Comparison of ENCODE assay signal across 8 cellular contexts in the genomic region with DNA sequence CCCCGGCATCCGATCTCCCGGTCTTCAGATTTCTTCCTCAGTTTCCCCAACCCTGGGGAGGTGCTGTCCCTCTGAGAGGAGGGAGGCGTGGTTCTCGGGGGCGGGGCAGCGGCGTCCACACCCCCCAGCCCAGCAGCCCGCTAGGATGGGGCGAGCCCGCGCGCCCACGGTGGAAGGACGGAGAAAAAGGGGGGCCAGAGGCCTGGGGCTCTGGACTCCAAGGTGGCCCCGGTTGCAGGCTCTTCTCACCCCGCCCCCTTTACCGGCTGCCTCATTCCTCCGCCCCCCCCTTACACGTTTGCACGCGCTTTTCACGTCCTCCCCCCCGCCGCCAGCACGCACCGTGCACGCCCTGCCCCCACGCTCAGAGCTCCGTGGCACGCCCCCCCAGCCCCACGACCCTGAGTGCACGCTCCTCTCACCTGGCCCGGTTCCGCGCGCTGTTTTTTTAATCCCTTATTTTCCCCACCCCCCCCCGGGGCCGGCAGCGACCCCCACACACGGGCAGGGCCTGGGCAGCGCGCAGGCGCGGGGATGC. TPM values are rescaled to one million over a fixed set of nuclear protein-coding genes. Genes with fewer than 3 reads are reported as not detected.
DNase-seq lines count a peak whose midpoint lies in the region; ATAC-seq lines count a peak whose summit lies in the region.

No MANE protein-coding gene starts in this region.

- H3K4me3 Mint-ChIP-seq in activated T-cell treated with anti-CD3 and anti-CD28 coated beads, Interleukin-2, amount 50 U/mL, for 72 hours = peak overlapping the region; percentile 74 to 78
- peak overlapping the region; percentile 70 to 99 (median 80) for H3K4me3 Mint-ChIP-seq in naive B cell
- peak overlapping the region; percentile 75 to 90 for H3K4me3 Mint-ChIP-seq in stimulated activated naive CD8-positive, alpha-beta T cell treated with anti-CD3 and anti-CD28 coated beads, Interleukin-15, amount 100 ng/mL, for 72 hours

- no peak overlapping the region for H3K27ac Mint-ChIP-seq in activated T-cell treated with anti-CD3 and anti-CD28 coated beads, Interleukin-2, amount 50 U/mL, for 72 hours
- peak overlapping the region in 4 of 6 donors; percentile 38 to 88 (median 66) for H3K27ac Mint-ChIP-seq in naive B cell
- H3K27ac Mint-ChIP-seq in stimulated activated naive CD8-positive, alpha-beta T cell treated with anti-CD3 and anti-CD28 coated beads, Interleukin-15, amount 100 ng/mL, for 72 hours = peak overlapping the region in 1 of 2 donors; percentile 71

- H3K9me3 Mint-ChIP-seq in activated T-cell treated with anti-CD3 and anti-CD28 coated beads, Interleukin-2, amount 50 U/mL, for 72 hours = no peaks in the 10 kb centered on the region
- H3K9me3 Mint-ChIP-seq in naive B cell = no peaks in the 10 kb centered on the region
- H3K9me3 Mint-ChIP-seq in stimulated activated naive CD8-positive, alpha-beta T cell treated with anti-CD3 and anti-CD28 coated beads, Interleukin-15, amount 100 ng/mL, for 72 hours = no peaks in the 10 kb centered on the region

- peak; percentile 18 to 19 for ATAC-seq in activated T-cell treated with anti-CD3 and anti-CD28 coated beads, Interleukin-2, amount 50 U/mL, for 72 hours (replicated peaks in 1 of 2)
- ATAC-seq in naive B cell (ENCODE audit: low read depth in 2 of 2) = peak; percentile 29 to 40
- ATAC-seq in stimulated activated naive CD8-positive, alpha-beta T cell treated with anti-CD3 and anti-CD28 coated beads, Interleukin-15, amount 100 ng/mL, for 72 hours = peak; percentile 19

- H3K4me1 Mint-ChIP-seq in activated T-cell treated with anti-CD3 and anti-CD28 coated beads, Interleukin-2, amount 50 U/mL, for 72 hours (ENCODE audit: low read depth) = peaks cover 35% of the 10 kb centered on the region
- H3K4me1 Mint-ChIP-seq in naive B cell = peaks cover 27 to 37% (median 36%) of the 10 kb centered on the region in 3 donors
- peaks cover 44% of the 10 kb centered on the region for H3K4me1 Mint-ChIP-seq in stimulated activated naive CD8-positive, alpha-beta T cell treated with anti-CD3 and anti-CD28 coated beads, Interleukin-15, amount 100 ng/mL, for 72 hours

- peaks cover 0 to 1% of the 10 kb centered on the region in 2 donors for H3K36me3 Mint-ChIP-seq in activated T-cell treated with anti-CD3 and anti-CD28 coated beads, Interleukin-2, amount 50 U/mL, for 72 hours (ENCODE audit: insufficient read depth in 2 of 2)
- no peaks in the 10 kb centered on the region for H3K36me3 Mint-ChIP-seq in naive B cell

- H3K27me3 Mint-ChIP-seq in activated T-cell treated with anti-CD3 and anti-CD28 coated beads, Interleukin-2, amount 50 U/mL, for 72 hours (ENCODE audit: low read depth) = peaks cover 7% of the 10 kb centered on the region
- peaks cover 0 to 6% (median 5%) of the 10 kb centered on the region in 3 donors for H3K27me3 Mint-ChIP-seq in naive B cell
- H3K27me3 Mint-ChIP-seq in stimulated activated naive CD8-positive, alpha-beta T cell treated with anti-CD3 and anti-CD28 coated beads, Interleukin-15, amount 100 ng/mL, for 72 hours = peaks cover 6% of the 10 kb centered on the region

- peak; percentile 26 to 27 for DNase-seq in NCI-H2081 (lab: John Stamatoyannopoulos, UW)
- no peak for DNase-seq in NCI-H2081 treated with DMSO at 0.1 percent for 48 hours (lab: John Stamatoyannopoulos, UW)
- peak; percentile 77 for DNase-seq in NCI-H2227 (lab: John Stamatoyannopoulos, UW; ENCODE audit: unreplicated experiment)
- DNase-seq in activated T-cell treated with anti-CD3 and anti-CD28 coated beads, Interleukin-2, amount 50 U/mL, for 72 hours = peak; percentile 59 to 70
- peak; percentile 27 for DNase-seq in fibroblast of gingiva (ENCODE audit: low read depth)
- DNase-seq in naive B cell = peak; percentile 65
- peak; percentile 61 to 64 for DNase-seq in stimulated activated naive CD8-positive, alpha-beta T cell treated with anti-CD3 and anti-CD28 coated beads, Interleukin-15, amount 100 ng/mL, for 72 hours
- DNase-seq in NCI-H1694 treated with DMSO at 0.1 percent for 48 hours (lab: John Stamatoyannopoulos, UW) = no peak

RNA-seq across cellular contexts. Expression of gene ZBTB12, which starts 0.4 kb away (rescaled TPM):
- total RNA-seq in activated T-cell treated with anti-CD3 and anti-CD28 coated beads, Interleukin-2, amount 50 U/mL, for 72 hours = 1 to 10 TPM in 1 of 2 donors, under 1 TPM in 1; 0.88 to 1.9 TPM
- under 1 TPM in 1 of 6 donors, not detected in 5; 0.20 TPM for polyA plus RNA-seq in naive B cell (ENCODE audit: low read depth in 6 of 6)

RNA-seq across cellular contexts. Expression of gene EHMT2, which starts 4.0 kb away (rescaled TPM):
- total RNA-seq in activated T-cell treated with anti-CD3 and anti-CD28 coated beads, Interleukin-2, amount 50 U/mL, for 72 hours = 10 to 100 TPM; 49.2 to 64.7 TPM
- polyA plus RNA-seq in naive B cell (ENCODE audit: low read depth in 6 of 6) = 10 to 100 TPM; 29.9 to 50.7 (median 35.9) TPM

RNA-seq across cellular contexts. Expression of gene SLC44A4, which starts 22.7 kb away (rescaled TPM):
- under 1 TPM; 0.22 to 0.23 TPM for total RNA-seq in activated T-cell treated with anti-CD3 and anti-CD28 coated beads, Interleukin-2, amount 50 U/mL, for 72 hours
- polyA plus RNA-seq in naive B cell (ENCODE audit: low read depth in 6 of 6) = not detected

RNA-seq across cellular contexts. Expression of gene C2, which starts 26.0 kb away (rescaled TPM):
- total RNA-seq in activated T-cell treated with anti-CD3 and anti-CD28 coated beads, Interleukin-2, amount 50 U/mL, for 72 hours = 1 to 10 TPM; 3.4 to 5.1 TPM
- polyA plus RNA-seq in naive B cell (ENCODE audit: low read depth in 6 of 6) = under 1 TPM in 1 of 6 donors, not detected in 5; 0.31 TPM

RNA-seq across cellular contexts. Expression of gene NEU1, which starts 38.9 kb away (rescaled TPM):
- total RNA-seq in activated T-cell treated with anti-CD3 and anti-CD28 coated beads, Interleukin-2, amount 50 U/mL, for 72 hours = 10 to 100 TPM; 24.0 to 27.1 TPM
- 10 to 100 TPM; 10.9 to 19.5 (median 18.2) TPM for polyA plus RNA-seq in naive B cell (ENCODE audit: low read depth in 6 of 6)

Comparison
In these comparisons a context has a peak if more than half of its experiments do, and no peak if none do; other contexts are left out.
1. DNase-seq: peak in NCI-H2081 (2 of 2), NCI-H2227 (single experiment), activated T-cell treated with anti-CD3 and anti-CD28 coated beads, Interleukin-2, amount 50 U/mL, for 72 hours (2 of 2), fibroblast of gingiva (single experiment), naive B cell (single experiment) and stimulated activated naive CD8-positive, alpha-beta T cell treated with anti-CD3 and anti-CD28 coated beads, Interleukin-15, amount 100 ng/mL, for 72 hours (2 of 2); none in NCI-H2081 treated with DMSO at 0.1 percent for 48 hours (single experiment) and NCI-H1694 treated with DMSO at 0.1 percent for 48 hours (single experiment).
2. Peak in every context shown above with its lines, with median percentiles within 50 percentile points of each other: ATAC-seq and H3K4me3 Mint-ChIP-seq.